In the genomic region with DNA sequence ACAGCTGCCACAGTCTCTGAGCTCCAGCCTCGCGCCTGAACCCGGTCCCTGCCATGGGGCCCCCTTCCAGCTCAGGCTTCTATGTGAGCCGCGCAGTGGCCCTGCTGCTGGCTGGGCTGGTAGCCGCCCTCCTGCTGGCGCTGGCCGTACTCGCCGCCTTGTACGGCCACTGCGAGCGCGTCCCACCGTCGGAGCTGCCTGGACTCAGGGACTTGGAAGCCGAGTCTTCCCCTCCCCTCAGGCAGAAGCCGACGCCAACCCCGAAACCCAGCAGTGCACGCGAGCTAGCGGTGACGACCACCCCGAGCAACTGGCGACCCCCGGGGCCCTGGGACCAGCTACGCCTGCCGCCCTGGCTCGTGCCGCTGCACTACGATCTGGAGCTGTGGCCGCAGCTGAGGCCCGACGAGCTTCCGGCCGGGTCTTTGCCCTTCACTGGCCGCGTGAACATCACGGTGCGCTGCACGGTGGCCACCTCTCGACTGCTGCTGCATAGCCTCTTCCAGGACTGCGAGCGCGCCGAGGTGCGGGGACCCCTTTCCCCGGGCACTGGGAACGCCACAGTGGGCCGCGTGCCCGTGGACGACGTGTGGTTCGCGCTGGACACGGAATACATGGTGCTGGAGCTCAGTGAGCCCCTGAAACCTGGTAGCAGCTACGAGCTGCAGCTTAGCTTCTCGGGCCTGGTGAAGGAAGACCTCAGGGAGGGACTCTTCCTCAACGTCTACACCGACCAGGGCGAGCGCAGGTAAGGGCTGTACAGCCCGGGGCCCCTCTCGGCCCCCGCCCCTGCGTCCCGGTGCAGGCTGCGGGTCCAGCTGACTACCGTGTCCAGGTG, we compare ENCODE assay signal across 9 cellular contexts. TPM values are rescaled to one million over a fixed set of nuclear protein-coding genes. Genes with fewer than 3 reads are reported as not detected.
A peak's percentile ranks its signal among the peaks of the same experiment; 100 is the strongest.
DNase-seq lines count a peak whose midpoint lies in the region; ATAC-seq and TF ChIP-seq lines count a peak whose summit lies in the region.
"Had no signal": no experiment of that assay in that cellular context is flagged by ENCODE, and none has a peak within 500 bp of the region (broad histone marks: within the 10 kb centered on the region; RNA-seq: fewer than 3 reads in every experiment).

No MANE protein-coding gene starts in this region.

- H4K8ac ChIP-seq in neuronal stem cell (ENCODE audit: low read depth, low read length): no peak overlapping the region

- H4K91ac ChIP-seq in neuronal stem cell (ENCODE audit: low read depth, low read length, poor library complexity): no peak overlapping the region

- no peak overlapping the region for H3K27ac ChIP-seq in HUES64 (ENCODE audit: low read depth, low read length)
- H3K27ac ChIP-seq in neuronal stem cell (replicated peaks; ENCODE audit: low read length): no peak overlapping the region

- H3K4me3 ChIP-seq in HUES64 (ENCODE audit: low read length): peak overlapping the region; percentile 55
- peak overlapping the region; percentile 23 for H3K4me3 ChIP-seq in fibroblast of mammary gland (ENCODE audit: control insufficient read depth, low read depth, low read length)
- peak overlapping the region in 1 of 2 donors; percentile 71 for H3K4me3 ChIP-seq in neuronal stem cell (ENCODE audit: low read length in 2 of 2)

- H2BK120ac ChIP-seq in neuronal stem cell (ENCODE audit: low read depth, low read length): no peak overlapping the region

- H2BK15ac ChIP-seq in neuronal stem cell (ENCODE audit: low read length): peak overlapping the region; percentile 75

- no peak for ATAC-seq in GM18517 (IDR thresholded peaks at IDR 0.05; ENCODE audit: unreplicated experiment)
- ATAC-seq in GM21447 (IDR thresholded peaks at IDR 0.05; ENCODE audit: unreplicated experiment): no peak

- 8% methylated on average over 71 of the region's 71 CpGs for WGBS in HUES64
- WGBS in neuronal stem cell (ENCODE audit: extremely low coverage in 2 of 2, insufficient read length in 2 of 2, insufficient replicate concordance in 1 of 2), 2 donors: no CpG with 5 or more reads among the region's 71 CpGs

- TF ChIP-seq CTCF in fibroblast of mammary gland (conservative IDR thresholded peaks at IDR 0.05; ENCODE audit: control insufficient read depth, insufficient read depth, low read depth, low read length): no peak

- peak overlapping the region; percentile 85 for H3K18ac ChIP-seq in neuronal stem cell (ENCODE audit: low read length)

- no peak overlapping the region for H3K4ac ChIP-seq in neuronal stem cell (ENCODE audit: low read length)

- H3K36me3 ChIP-seq in HUES64 (ENCODE audit: insufficient read depth, low read length) (no peaks in the 10 kb centered on the region), neuronal stem cell (replicated peaks in 1 of 2; ENCODE audit: control insufficient read depth in 2 of 2, insufficient read depth in 2 of 2, low read length in 2 of 2) (no peaks in the 10 kb centered on the region)

- H3K79me1 ChIP-seq in neuronal stem cell (ENCODE audit: low read depth, low read length): no peaks in the 10 kb centered on the region

- no peak overlapping the region for H2AFZ ChIP-seq in neuronal stem cell (ENCODE audit: low read length)

- H3K23ac ChIP-seq in neuronal stem cell (ENCODE audit: low read depth, low read length, poor library complexity): peak overlapping the region; percentile 85

- H3K9ac ChIP-seq in HUES64 (ENCODE audit: low read depth, low read length): no peak overlapping the region; the same call in 1 of the 2 replicates
- peak overlapping the region; percentile 21 for H3K9ac ChIP-seq in neuronal stem cell (ENCODE audit: low read depth, low read length, poor library complexity)

- H3K27me3 ChIP-seq in HUES64 (ENCODE audit: insufficient read depth, low read length) (peaks cover 80% of the 10 kb centered on the region), neuronal stem cell (ENCODE audit: control insufficient read depth in 3 of 3, insufficient read depth in 3 of 3, low read depth in 1 of 3, low read length in 3 of 3) (peaks cover 0 to 34% (median 6%) of the 10 kb centered on the region in 3 experiments)

- H2BK5ac ChIP-seq in neuronal stem cell (ENCODE audit: low read length): no peak overlapping the region

- DNase-seq in COLO668 (lab: John Stamatoyannopoulos, UW; ENCODE audit: unreplicated experiment) (peak; percentile 24), fibroblast of mammary gland (ENCODE audit: low read depth) (no peak), neuronal stem cell (ENCODE audit: low spot score) (no peak), NCI-H2081 (lab: John Stamatoyannopoulos, UW) (no peak), OCI-M2 (lab: John Stamatoyannopoulos, UW; ENCODE audit: unreplicated experiment) (no peak)
- DNase-seq: NCI-H2171 had no signal

- H2AK5ac ChIP-seq in neuronal stem cell (ENCODE audit: low read depth, low read length): no peak overlapping the region

- H2BK12ac ChIP-seq in neuronal stem cell (ENCODE audit: low read length): peak overlapping the region; percentile 22

- H3K14ac ChIP-seq in neuronal stem cell (ENCODE audit: low read length): peak overlapping the region; percentile 21

- H3K9me3 ChIP-seq in HUES64 (ENCODE audit: insufficient read depth, low read depth, low read length) (no peaks in the 10 kb centered on the region), neuronal stem cell (replicated peaks in 1 of 2; ENCODE audit: control insufficient read depth in 2 of 2, insufficient read depth in 1 of 2, low read depth in 1 of 2, low read length in 2 of 2) (peaks cover 0 to 5% of the 10 kb centered on the region in 2 donors)

- H3K4me2 ChIP-seq in neuronal stem cell (ENCODE audit: insufficient read depth, low read length, poor library complexity, severe bottlenecking): peak overlapping the region; percentile 56

- H3K4me1 ChIP-seq in HUES64 (ENCODE audit: insufficient read depth, low read length): no peaks in the 10 kb centered on the region
- H3K4me1 ChIP-seq in neuronal stem cell (ENCODE audit: control insufficient read depth in 2 of 2, insufficient read depth in 1 of 2, low read depth in 1 of 2, low read length in 2 of 2): peaks cover 0 to 1% of the 10 kb centered on the region in 2 donors

RNA-seq across cellular contexts. Expression of gene LVRN, which starts 0.5 kb away (rescaled TPM):
- polyA plus RNA-seq in HUES64 (2013, experiment 1 of 2): not detected
- polyA plus RNA-seq in HUES64 (2013, experiment 2 of 2): not detected
- polyA plus RNA-seq in neuronal stem cell (2013, experiment 1 of 2): 0.13 TPM
- polyA plus RNA-seq in neuronal stem cell (2013, experiment 2 of 2): 0.12 TPM
